In the genomic region with DNA sequence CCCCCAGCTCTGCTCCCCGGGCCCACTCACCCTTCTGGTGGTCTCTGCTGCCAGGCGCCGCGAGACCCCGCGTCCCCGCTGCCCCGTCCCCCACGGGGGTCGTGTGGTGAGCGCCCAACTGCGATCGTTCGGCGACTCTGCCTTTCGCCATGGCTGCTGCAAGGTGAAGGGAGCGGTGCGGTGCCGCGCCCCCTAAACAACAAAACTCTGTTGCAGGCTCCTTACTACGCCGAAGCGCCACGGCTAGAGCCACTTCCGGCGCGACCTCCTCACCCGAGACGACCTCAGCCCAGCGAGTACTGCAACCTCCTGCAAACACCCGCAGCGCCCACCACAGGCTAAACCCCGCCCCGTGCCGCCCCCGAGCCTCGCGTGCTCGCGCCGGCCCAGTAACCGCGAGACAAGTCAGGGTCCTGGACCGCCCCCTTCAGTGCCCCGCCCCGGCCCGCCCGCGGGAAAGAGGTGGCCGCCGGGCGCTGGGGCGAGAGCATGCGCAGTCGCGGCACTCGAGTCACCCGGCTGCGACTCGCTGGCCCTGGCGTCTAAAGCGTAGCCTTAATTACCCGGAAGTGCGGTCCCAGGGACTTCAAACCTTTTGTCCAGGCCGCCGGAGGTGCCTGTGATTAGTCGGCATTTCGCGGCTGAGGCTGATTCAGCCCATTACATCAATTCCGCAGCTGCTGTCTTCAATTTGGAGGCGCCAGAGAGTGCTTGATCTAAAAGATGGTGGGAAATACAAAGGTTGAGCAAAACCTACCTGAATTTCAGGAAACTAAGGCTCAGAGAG, we compare ENCODE assay signal across 8 cellular contexts. TPM values are rescaled to one million over a fixed set of nuclear protein-coding genes. Genes with fewer than 3 reads are reported as not detected.
DNase-seq lines count a peak whose midpoint lies in the region; ATAC-seq and TF ChIP-seq lines count a peak whose summit lies in the region.

TMEM41B (minus strand) TSS at position 303 of the 787 bp plus-strand sequence; CDS start at position 151, 152 bp downstream.

- H3K36me3 ChIP-seq in BE2C = no peaks in the 10 kb centered on the region

- TF ChIP-seq CTCF in BE2C (IDR thresholded peaks at IDR 0.05; ENCODE audit: low read depth, low read length) (no peak), coronary artery (IDR thresholded peaks at IDR 0.05) (no peak)

- H3K27me3 Mint-ChIP-seq in activated CD4-positive, alpha-beta T cell treated with anti-CD3 and anti-CD28 coated beads, Interleukin-2, amount 10 ng/mL, durations not matched to agents 24 days and 14 days = peaks cover 23% of the 10 kb centered on the region

- H3K9me3 ChIP-seq in BE2C = no peaks in the 10 kb centered on the region

- intact Hi-C loops in activated CD4-positive, alpha-beta T cell treated with anti-CD3 and anti-CD28 coated beads, Interleukin-2, amount 10 ng/mL, durations not matched to agents 24 days and 14 days (cut with micrococcal nuclease) = loop anchor here (1.0 to 5.0 kb wide), 6 partner anchors 50 to 1493 kb away; partner anchors contain the start of genes EIF4G2, IPO7 and WEE1

- H3K9me3 Mint-ChIP-seq in activated CD4-positive, alpha-beta T cell treated with anti-CD3 and anti-CD28 coated beads, Interleukin-2, amount 10 ng/mL, durations not matched to agents 24 days and 14 days = no peaks in the 10 kb centered on the region

- DNase-seq in BE2C (peak; percentile 97), GM19240 (ENCODE audit: insufficient read length, low spot score) (peak; percentile 97), NCI-H526 (lab: John Stamatoyannopoulos, UW) (peak; percentile 98 to 99), coronary artery (ENCODE audit: low spot score) (peak; percentile 99), left kidney (ENCODE audit: low read depth, low spot score) (peak; percentile 99)
- peak; percentile 100 for DNase-seq in activated CD4-positive, alpha-beta T cell treated with anti-CD3 and anti-CD28 coated beads, Interleukin-2, amount 10 ng/mL, durations not matched to agents 24 days and 14 days
- peak; percentile 100 for DNase-seq in stimulated activated CD4-positive, alpha-beta T cell treated with anti-CD3 and anti-CD28 coated beads, Interleukin-2, amount 100 ng/mL, for 24 hours

- peak within 1 kb of the TSS; percentile 97 for H3K27ac Mint-ChIP-seq in activated CD4-positive, alpha-beta T cell treated with anti-CD3 and anti-CD28 coated beads, Interleukin-2, amount 10 ng/mL, durations not matched to agents 24 days and 14 days

- H3K4me3 ChIP-seq in BE2C (ENCODE audit: low read depth, low read length) = peak within 1 kb of the TSS; percentile 71
- H3K4me3 ChIP-seq in coronary artery = peak within 1 kb of the TSS; percentile 94

- no peaks in the 10 kb centered on the region for H3K27me3 ChIP-seq in BE2C

- ATAC-seq in HG03460 (IDR thresholded peaks at IDR 0.05; ENCODE audit: unreplicated experiment) = peak; percentile 95

- H3K36me3 Mint-ChIP-seq in activated CD4-positive, alpha-beta T cell treated with anti-CD3 and anti-CD28 coated beads, Interleukin-2, amount 10 ng/mL, durations not matched to agents 24 days and 14 days (ENCODE audit: low read depth) = peaks cover 10% of the 10 kb centered on the region

- H3K27ac ChIP-seq in coronary artery = peak within 1 kb of the TSS; percentile 81 to 82

- H3K4me1 Mint-ChIP-seq in activated CD4-positive, alpha-beta T cell treated with anti-CD3 and anti-CD28 coated beads, Interleukin-2, amount 10 ng/mL, durations not matched to agents 24 days and 14 days = peaks cover 38% of the 10 kb centered on the region

- H3K4me3 Mint-ChIP-seq in activated CD4-positive, alpha-beta T cell treated with anti-CD3 and anti-CD28 coated beads, Interleukin-2, amount 10 ng/mL, durations not matched to agents 24 days and 14 days = peak within 1 kb of the TSS; percentile 99

- 0 out of 2 replicates have a peak, but pooled peaks cover 2% of the 10 kb centered on the region for H3K4me1 ChIP-seq in BE2C

RNA-seq across cellular contexts. Expression of gene TMEM41B, which starts in this region (rescaled TPM):
- polyA plus RNA-seq in BE2C (2012; ENCODE audit: insufficient read depth, insufficient read length, low read depth) = 10.9 TPM
- 26.5 and 30.5 TPM in 2 replicates for total RNA-seq in activated CD4-positive, alpha-beta T cell treated with anti-CD3 and anti-CD28 coated beads, Interleukin-2, amount 10 ng/mL, durations not matched to agents 24 days and 14 days

Comparison
In these comparisons a context has a peak if more than half of its experiments do, and no peak if none do; other contexts are left out.
1. Peak in every context shown above with its lines: DNase-seq, ATAC-seq, H3K4me3 ChIP-seq and H3K27ac ChIP-seq.